In the genomic region with DNA sequence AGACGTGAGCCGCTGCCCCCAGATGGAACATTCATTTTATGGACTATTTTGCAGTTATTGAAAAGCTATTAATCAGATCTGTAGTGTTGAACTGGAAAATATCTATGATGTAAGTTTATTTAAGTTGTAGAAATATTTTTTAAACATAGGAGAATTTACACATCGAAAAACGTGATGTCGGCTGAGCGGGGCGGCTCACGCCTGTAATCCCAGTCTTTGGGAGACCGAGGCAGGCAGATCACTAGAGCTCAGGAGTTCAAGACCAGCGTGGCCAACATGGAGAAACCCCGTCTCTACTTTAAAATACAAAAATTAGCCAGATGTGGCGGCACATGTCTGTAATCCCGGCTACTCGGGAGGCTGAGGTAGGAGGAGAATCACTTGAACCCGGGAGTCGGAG, we compare ENCODE assay signal across 1 cellular context.
A peak's percentile ranks its signal among the peaks of the same experiment; 100 is the strongest.
TF ChIP-seq lines count a peak whose summit lies in the region.

No MANE protein-coding gene starts in this region.

TF ChIP-seq in GM12878, 131 proteins besides CTCF, POLR2A, EP300 and RAD21:
- no peak for TF ChIP-seq PAX5 (IDR thresholded peaks at IDR 0.05; ENCODE audit: borderline replicate concordance, low read depth, low read length)
- TF ChIP-seq, protein P1, sequence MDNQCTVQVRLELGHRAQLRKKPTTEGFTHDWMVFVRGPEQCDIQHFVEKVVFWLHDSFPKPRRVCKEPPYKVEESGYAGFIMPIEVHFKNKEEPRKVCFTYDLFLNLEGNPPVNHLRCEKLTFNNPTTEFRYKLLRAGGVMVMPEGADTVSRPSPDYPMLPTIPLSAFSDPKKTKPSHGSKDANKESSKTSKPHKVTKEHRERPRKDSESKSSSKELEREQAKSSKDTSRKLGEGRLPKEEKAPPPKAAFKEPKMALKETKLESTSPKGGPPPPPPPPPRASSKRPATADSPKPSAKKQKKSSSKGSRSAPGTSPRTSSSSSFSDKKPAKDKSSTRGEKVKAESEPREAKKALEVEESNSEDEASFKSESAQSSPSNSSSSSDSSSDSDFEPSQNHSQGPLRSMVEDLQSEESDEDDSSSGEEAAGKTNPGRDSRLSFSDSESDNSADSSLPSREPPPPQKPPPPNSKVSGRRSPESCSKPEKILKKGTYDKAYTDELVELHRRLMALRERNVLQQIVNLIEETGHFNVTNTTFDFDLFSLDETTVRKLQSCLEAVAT (IDR thresholded peaks at IDR 0.05), result peak; percentile 80
